Comparison of ENCODE assay signal across 15 cellular contexts in the genomic region with DNA sequence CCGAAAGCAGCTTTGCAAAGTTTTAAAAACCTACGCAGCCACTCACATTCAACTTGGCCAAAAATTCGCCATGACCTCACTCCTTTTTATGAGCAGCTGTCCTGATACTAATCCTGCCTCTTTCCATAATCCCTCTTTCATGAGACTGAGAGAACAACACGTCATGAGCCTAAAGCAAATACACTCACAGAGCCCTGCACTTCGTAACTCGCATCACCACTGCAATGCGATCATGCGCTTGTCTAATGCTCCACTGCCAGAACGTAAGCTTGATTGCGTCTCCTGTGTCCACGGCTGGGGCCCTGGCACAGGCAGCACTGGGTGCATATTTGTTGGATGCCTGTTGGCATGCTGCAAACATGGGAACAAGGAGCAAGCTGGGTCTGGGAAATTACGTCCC. TPM values are rescaled to one million over a fixed set of nuclear protein-coding genes. Genes with fewer than 3 reads are reported as not detected.
A peak's percentile ranks its signal among the peaks of the same experiment; 100 is the strongest.
DNase-seq lines count a peak whose midpoint lies in the region; ATAC-seq and TF ChIP-seq lines count a peak whose summit lies in the region.
"Had no signal": no experiment of that assay in that cellular context is flagged by ENCODE, and none has a peak within 500 bp of the region (broad histone marks: within the 10 kb centered on the region; RNA-seq: fewer than 3 reads in every experiment).

No MANE protein-coding gene starts in this region.

- POLR2A ChIA-PET in HEK293 (lab: Yijun Ruan, JAX) = no interaction called here

- H3K27me3 ChIP-seq in esophagus (ENCODE audit: control insufficient read depth in 1 of 2, insufficient read depth in 2 of 2, low read length in 2 of 2) (no peaks in the 10 kb centered on the region), skeletal muscle satellite cell (ENCODE audit: control insufficient read depth, insufficient read depth, low read length) (peaks cover 4% of the 10 kb centered on the region)
- H3K27me3 ChIP-seq: neutrophil had no signal

- DNase-seq in stimulated activated CD4-positive, alpha-beta T cell treated with anti-CD3 and anti-CD28 coated beads, Interleukin-4, amount 100 ng/mL, for 4 hours = no peak
- DNase-seq in ureter (ENCODE audit: low spot score) = no peak
- DNase-seq: ACHN; activated naive CD8-positive, alpha-beta T cell treated with anti-CD3 and anti-CD28 coated beads, Interleukin-2, amount 50 U/mL, for 24 hours; CD4-positive, alpha-beta memory T cell; H9; NCI-H1436 treated with DMSO at 0.1 percent for 48 hours; SK-N-SH had no signal

- CTCF ChIA-PET in HEK293 (lab: Yijun Ruan, JAX) = interaction anchor here (0.5 kb wide), 1 partner anchor 10 kb away, joined by 4 read pairs; no protein-coding TSS in a partner anchor

- peaks cover under 1% of the 10 kb centered on the region; the same call in 1 of the 2 replicates for H3K4me1 ChIP-seq in HEK293 (ENCODE audit: control insufficient read depth, insufficient read depth, low read length)
- peaks cover 0 to 5% of the 10 kb centered on the region in 2 donors for H3K4me1 ChIP-seq in esophagus (ENCODE audit: control insufficient read depth in 2 of 2, insufficient read depth in 2 of 2, low read length in 1 of 2)
- no peaks in the 10 kb centered on the region for H3K4me1 ChIP-seq in mesodermal cell (ENCODE audit: control insufficient read depth, insufficient read depth, low read length, poor library complexity, severe bottlenecking)
- peaks cover 11% of the 10 kb centered on the region for H3K4me1 ChIP-seq in skeletal muscle satellite cell (ENCODE audit: control insufficient read depth, insufficient read depth, low read length)

- TF ChIP-seq CTCF in HEK293 (tag by site-specific recombination; IDR thresholded peaks at IDR 0.05) = no peak

- no peak overlapping the region for H3K27ac ChIP-seq in HEK293 (ENCODE audit: extremely low read depth, low read depth, low read length)
- peak overlapping the region; percentile 52 to 57 for H3K27ac ChIP-seq in esophagus (ENCODE audit: low read depth in 2 of 2, low read length in 1 of 2)
- H3K27ac ChIP-seq in mesodermal cell (ENCODE audit: low read depth, low read length, severe bottlenecking) = peak overlapping the region; percentile 13
- H3K27ac ChIP-seq: neutrophil had no signal

- no peak for ATAC-seq in HG03139 (IDR thresholded peaks at IDR 0.05; ENCODE audit: unreplicated experiment)
- no peak for ATAC-seq in HG02981 (IDR thresholded peaks at IDR 0.05; ENCODE audit: unreplicated experiment)
- ATAC-seq: activated naive CD8-positive, alpha-beta T cell treated with anti-CD3 and anti-CD28 coated beads, Interleukin-2, amount 50 U/mL, for 24 hours had no signal

- H3K4me3 ChIP-seq in HEK293 (ENCODE audit: low read depth, low read length) = no peak overlapping the region
- H3K4me3 ChIP-seq in esophagus (ENCODE audit: low read depth in 1 of 2, low read length in 2 of 2) = no peak overlapping the region
- H3K4me3 ChIP-seq in mesodermal cell (ENCODE audit: extremely low read depth, insufficient read depth, low read length, poor library complexity, severe bottlenecking) = no peak overlapping the region
- H3K4me3 ChIP-seq in skeletal muscle satellite cell (ENCODE audit: low read length) = no peak overlapping the region

- no peak overlapping the region for H3K9ac ChIP-seq in skeletal muscle satellite cell (ENCODE audit: low read depth, low read length)
- H3K9ac ChIP-seq: SK-N-SH had no signal

- H3K9me3 ChIP-seq in HEK293 (ENCODE audit: control insufficient read depth, insufficient read depth, low read depth, low read length) (no peaks in the 10 kb centered on the region), esophagus (ENCODE audit: control insufficient read depth in 2 of 2, insufficient read depth in 1 of 2, low read depth in 1 of 2, low read length in 1 of 2) (no peaks in the 10 kb centered on the region), mesodermal cell (ENCODE audit: control insufficient read depth, low read length) (no peaks in the 10 kb centered on the region), skeletal muscle satellite cell (replicated peaks; ENCODE audit: low read length) (no peaks in the 10 kb centered on the region)
- H3K9me3 ChIP-seq: neutrophil, SK-N-SH had no signal

- 73 to 83% methylated on average over 12 of the region's 12 CpGs for WGBS in esophagus, 2 donors
- 91% methylated on average over 12 of the region's 12 CpGs for WGBS in mesodermal cell (ENCODE audit: insufficient coverage in 2 of 2), 2 experiments

- H3K4me2 ChIP-seq in skeletal muscle satellite cell (ENCODE audit: low read length) = peak overlapping the region; percentile 17
- H3K4me2 ChIP-seq: SK-N-SH had no signal

- H3K36me3 ChIP-seq in HEK293 (ENCODE audit: control insufficient read depth in 2 of 2, insufficient read depth in 1 of 2, low read length in 2 of 2) (peaks cover 0 to 1% of the 10 kb centered on the region in 2 experiments; a peak in 1 of 3 replicates), esophagus (ENCODE audit: control insufficient read depth in 2 of 2, insufficient read depth in 2 of 2, low read length in 1 of 2) (peaks cover 0 to 3% of the 10 kb centered on the region in 2 donors), mesodermal cell (ENCODE audit: control insufficient read depth, insufficient read depth, low read length) (peaks cover 6% of the 10 kb centered on the region), skeletal muscle satellite cell (ENCODE audit: insufficient read depth, low read length) (no peaks in the 10 kb centered on the region)
- H3K36me3 ChIP-seq: neutrophil had no signal

TF ChIP-seq in HEK293, 187 proteins besides CTCF, POLR2A, EP300 and RAD21:
- TF ChIP-seq, protein P1, sequence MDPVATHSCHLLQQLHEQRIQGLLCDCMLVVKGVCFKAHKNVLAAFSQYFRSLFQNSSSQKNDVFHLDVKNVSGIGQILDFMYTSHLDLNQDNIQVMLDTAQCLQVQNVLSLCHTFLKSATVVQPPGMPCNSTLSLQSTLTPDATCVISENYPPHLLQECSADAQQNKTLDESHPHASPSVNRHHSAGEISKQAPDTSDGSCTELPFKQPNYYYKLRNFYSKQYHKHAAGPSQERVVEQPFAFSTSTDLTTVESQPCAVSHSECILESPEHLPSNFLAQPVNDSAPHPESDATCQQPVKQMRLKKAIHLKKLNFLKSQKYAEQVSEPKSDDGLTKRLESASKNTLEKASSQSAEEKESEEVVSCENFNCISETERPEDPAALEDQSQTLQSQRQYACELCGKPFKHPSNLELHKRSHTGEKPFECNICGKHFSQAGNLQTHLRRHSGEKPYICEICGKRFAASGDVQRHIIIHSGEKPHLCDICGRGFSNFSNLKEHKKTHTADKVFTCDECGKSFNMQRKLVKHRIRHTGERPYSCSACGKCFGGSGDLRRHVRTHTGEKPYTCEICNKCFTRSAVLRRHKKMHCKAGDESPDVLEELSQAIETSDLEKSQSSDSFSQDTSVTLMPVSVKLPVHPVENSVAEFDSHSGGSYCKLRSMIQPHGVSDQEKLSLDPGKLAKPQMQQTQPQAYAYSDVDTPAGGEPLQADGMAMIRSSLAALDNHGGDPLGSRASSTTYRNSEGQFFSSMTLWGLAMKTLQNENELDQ (tag by site-specific recombination; IDR thresholded peaks at IDR 0.05; ENCODE audit: low read depth) = no peak
- TF ChIP-seq ZNF335 (tag by site-specific recombination; conservative IDR thresholded peaks at IDR 0.05) = 0 out of 2 replicates have a peak, but pooled peaks have one; percentile 21
- TF ChIP-seq ZBTB44 (tag by site-specific recombination; IDR thresholded peaks at IDR 0.05) = peak; percentile 47; the same call in 1 of the 2 replicates

RNA-seq across cellular contexts. Expression of gene CDRT4, which starts 36.2 kb away (rescaled TPM):
- polyA plus RNA-seq in esophagus = 10 to 100 TPM in 1 of 2 donors, 1 to 10 TPM in 1; 2.8 to 11.3 TPM
- 8.1 TPM for polyA plus RNA-seq in mesodermal cell (2013, experiment 1 of 2)
- polyA plus RNA-seq in mesodermal cell (2013, experiment 2 of 2) = 4.8 TPM
- 2.8 and 3.5 TPM in 2 replicates for total RNA-seq in skeletal muscle satellite cell (2012; rRNA removed)
- total RNA-seq in ureter = 25.4 TPM
